In the genomic region with DNA sequence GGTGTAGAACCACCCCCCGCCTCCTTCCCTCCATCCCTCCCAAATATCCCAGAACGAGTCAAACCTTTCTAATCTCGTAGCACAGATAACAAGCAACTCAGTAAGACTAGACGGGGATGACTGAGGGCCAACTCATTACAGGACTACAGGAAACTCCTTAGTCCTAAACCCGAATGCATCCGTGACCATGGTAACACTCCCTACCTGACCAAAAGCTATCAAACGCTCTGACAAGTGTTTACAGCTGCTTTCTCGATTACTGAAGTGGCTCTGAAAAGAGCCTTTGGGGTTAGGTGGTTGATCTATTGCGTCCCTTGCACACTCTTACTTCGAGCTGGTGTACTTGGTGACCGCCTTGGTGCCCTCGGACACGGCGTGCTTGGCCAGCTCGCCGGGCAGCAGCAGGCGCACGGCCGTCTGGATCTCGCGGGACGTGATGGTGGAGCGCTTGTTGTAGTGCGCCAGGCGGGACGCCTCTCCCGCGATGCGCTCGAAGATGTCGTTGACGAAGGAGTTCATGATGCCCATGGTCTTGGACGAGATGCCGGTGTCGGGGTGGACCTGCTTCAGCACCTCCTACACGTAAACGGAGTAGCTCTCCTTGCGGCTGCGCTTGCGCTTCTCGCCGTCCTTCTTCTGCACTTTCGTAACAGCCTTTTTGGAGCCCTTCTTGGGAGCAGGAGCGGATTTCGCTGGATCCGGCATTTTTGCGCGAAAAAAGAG, we compare ENCODE assay signal across 7 cellular contexts.
DNase-seq lines count a peak whose midpoint lies in the region; ATAC-seq and TF ChIP-seq lines count a peak whose summit lies in the region.
"Not testable (repeated sequence)": the region's sequence is repeated elsewhere in the genome, so short reads cannot be mapped to it uniquely, and the experiment has no call there.

No MANE protein-coding gene starts in this region.

- intact Hi-C loops in Panc1 (cut with micrococcal nuclease; ENCODE audit: unreplicated experiment); right cardiac atrium (cut with DNase I): not testable (repeated sequence)

- H3K27me3 ChIP-seq in Panc1 (ENCODE audit: control insufficient read depth, insufficient read depth, low read length); right cardiac atrium (ENCODE audit: control insufficient read depth, insufficient read depth): not testable (repeated sequence)

- H3K27ac ChIP-seq in Panc1 (ENCODE audit: low read length); right cardiac atrium (ENCODE audit: low read length); mesodermal cell (ENCODE audit: low read depth, low read length, severe bottlenecking): not testable (repeated sequence)

- TF ChIP-seq CTCF in Panc1 (IDR thresholded peaks at IDR 0.05); epithelial cell of esophagus (IDR thresholded peaks at IDR 0.05; ENCODE audit: insufficient read depth, low read depth, low read length, missing control alignments): not testable (repeated sequence)

- POLR2A ChIA-PET in Panc1 (lab: Charles Lee) = not testable (repeated sequence)

- not testable (repeated sequence) for H3K36me3 ChIP-seq in Panc1 (ENCODE audit: control insufficient read depth, insufficient read depth, low read length); mesodermal cell (ENCODE audit: control insufficient read depth, insufficient read depth, low read length)

- ATAC-seq in Panc1 (peak; percentile 89), right cardiac atrium (peak; percentile 62 to 73)

- H3K4me1 ChIP-seq in Panc1 (ENCODE audit: control insufficient read depth, insufficient read depth, low read length); right cardiac atrium (ENCODE audit: control insufficient read depth, insufficient read depth, low read length); mesodermal cell (ENCODE audit: control insufficient read depth, insufficient read depth, low read length, poor library complexity, severe bottlenecking): not testable (repeated sequence)

- 10% methylated on average over 42 of the region's 48 CpGs for WGBS in right cardiac atrium
- WGBS in mesodermal cell (ENCODE audit: insufficient coverage in 2 of 2), 2 experiments = 20 to 21% methylated on average over 5 to 9 of the region's 48 CpGs

- not testable (repeated sequence) for H3K9me3 ChIP-seq in Panc1 (ENCODE audit: control insufficient read depth, insufficient read depth, low read depth, low read length); right cardiac atrium (ENCODE audit: control insufficient read depth, low read length); mesodermal cell (ENCODE audit: control insufficient read depth, low read length)

- peak overlapping the region in 1 of 2 experiments; percentile 11; a peak in 1 of 4 replicates for H3K4me3 ChIP-seq in Panc1 (ENCODE audit: low read depth in 2 of 2, low read length in 2 of 2)
- H3K4me3 ChIP-seq in epithelial cell of esophagus (ENCODE audit: low read length) = peak overlapping the region; percentile 49
- H3K4me3 ChIP-seq in right cardiac atrium (ENCODE audit: low read length) = peak overlapping the region; percentile 16
- H3K4me3 ChIP-seq in mesodermal cell (ENCODE audit: extremely low read depth, insufficient read depth, low read length, poor library complexity, severe bottlenecking) = peak overlapping the region; percentile 26
- peak overlapping the region; percentile 45 for H3K4me3 ChIP-seq in skeletal muscle cell (ENCODE audit: low read depth, low read length)

- in situ Hi-C loops in Panc1 (cut with HindIII; ENCODE audit: low pct_unique_long_range_greater_than_20kb, low sequenced_read_pairs) = not testable (repeated sequence)

- not testable (repeated sequence) for BruUV-seq in Panc1 (replicated peaks; lab: Mats Ljungman, UMichigan)

- CTCF ChIA-PET in Panc1 (lab: Charles Lee) = not testable (repeated sequence)

- DNase-seq in ELF-1 (ENCODE audit: low read depth, low spot score) (peak; percentile 36), anterior cingulate cortex (lab: John Stamatoyannopoulos, UW) (peak in 32 of 58 donors; percentile 2 to 72 (median 18)), epithelial cell of esophagus (ENCODE audit: low read depth) (peak; percentile 45), right cardiac atrium (peak; percentile 47 to 79 (median 53)), skeletal muscle cell (ENCODE audit: low read depth) (peak; percentile 4)
- DNase-seq in Panc1 (ENCODE audit: low read depth, low spot score) = not testable (repeated sequence)
